ENCODE assay signal across 1 cellular context in genomic region chr15:41994772-41995475, GRCh38.
TF ChIP-seq lines count a peak whose summit lies in the region.

No MANE protein-coding gene starts in this region.

TF ChIP-seq in H1, 55 proteins besides CTCF, POLR2A, EP300 and RAD21:
- TF ChIP-seq ZNF274 (IDR thresholded peaks at IDR 0.05; ENCODE audit: borderline replicate concordance, extremely low read depth, low read length): no peak
- TF ChIP-seq CHD1 (IDR thresholded peaks at IDR 0.05; ENCODE audit: low read depth, low read length): no peak
- TF ChIP-seq CTBP2 (IDR thresholded peaks at IDR 0.05; ENCODE audit: borderline replicate concordance, insufficient read depth, insufficient read length, low read length): no peak
- no peak for TF ChIP-seq SIRT6 (IDR thresholded peaks at IDR 0.05; ENCODE audit: low read length)
- TF ChIP-seq USF2 (IDR thresholded peaks at IDR 0.05; ENCODE audit: low read length): no peak
- TF ChIP-seq SP1 (IDR thresholded peaks at IDR 0.05; ENCODE audit: low read depth, low read length): no peak
- TF ChIP-seq GTF2F1 (IDR thresholded peaks at IDR 0.05; ENCODE audit: borderline replicate concordance, low read depth, low read length): no peak
- TF ChIP-seq SAP30 (IDR thresholded peaks at IDR 0.05; ENCODE audit: insufficient read depth, insufficient replicate concordance, low read length): no peak
- no peak for TF ChIP-seq CREB1 (IDR thresholded peaks at IDR 0.05)
- no peak for TF ChIP-seq JUN (IDR thresholded peaks at IDR 0.05; ENCODE audit: low read depth, low read length)
- no peak for TF ChIP-seq CBX5 (IDR thresholded peaks at IDR 0.05; ENCODE audit: low read depth, low read length)
- TF ChIP-seq TAF1 (IDR thresholded peaks at IDR 0.05; ENCODE audit: low read depth, low read length): no peak
- TF ChIP-seq POLR2AphosphoS5 (IDR thresholded peaks at IDR 0.05; ENCODE audit: low read depth, low read length): no peak
- TF ChIP-seq CHD7 (IDR thresholded peaks at IDR 0.05; ENCODE audit: insufficient replicate concordance, low read length): no peak
- no peak for TF ChIP-seq RFX5 (IDR thresholded peaks at IDR 0.05; ENCODE audit: borderline replicate concordance, low read depth, low read length)
- TF ChIP-seq CEBPB (IDR thresholded peaks at IDR 0.05; ENCODE audit: low read depth, low read length): no peak
- no peak for TF ChIP-seq TEAD4 (IDR thresholded peaks at IDR 0.05; ENCODE audit: low read depth, low read length)
- no peak for TF ChIP-seq ATF2 (IDR thresholded peaks at IDR 0.05; ENCODE audit: low read length)
- TF ChIP-seq PHF8 (conservative IDR thresholded peaks at IDR 0.05; ENCODE audit: low read depth, low read length): no peak
- no peak for TF ChIP-seq RNF2 (IDR thresholded peaks at IDR 0.05; ENCODE audit: borderline replicate concordance, low read depth, low read length, missing control alignments, poor library complexity, severe bottlenecking)
TF ChIP-seq in H1: peak in this region for 0.
